ENCODE assay signal across 9 cellular contexts in the genomic region with DNA sequence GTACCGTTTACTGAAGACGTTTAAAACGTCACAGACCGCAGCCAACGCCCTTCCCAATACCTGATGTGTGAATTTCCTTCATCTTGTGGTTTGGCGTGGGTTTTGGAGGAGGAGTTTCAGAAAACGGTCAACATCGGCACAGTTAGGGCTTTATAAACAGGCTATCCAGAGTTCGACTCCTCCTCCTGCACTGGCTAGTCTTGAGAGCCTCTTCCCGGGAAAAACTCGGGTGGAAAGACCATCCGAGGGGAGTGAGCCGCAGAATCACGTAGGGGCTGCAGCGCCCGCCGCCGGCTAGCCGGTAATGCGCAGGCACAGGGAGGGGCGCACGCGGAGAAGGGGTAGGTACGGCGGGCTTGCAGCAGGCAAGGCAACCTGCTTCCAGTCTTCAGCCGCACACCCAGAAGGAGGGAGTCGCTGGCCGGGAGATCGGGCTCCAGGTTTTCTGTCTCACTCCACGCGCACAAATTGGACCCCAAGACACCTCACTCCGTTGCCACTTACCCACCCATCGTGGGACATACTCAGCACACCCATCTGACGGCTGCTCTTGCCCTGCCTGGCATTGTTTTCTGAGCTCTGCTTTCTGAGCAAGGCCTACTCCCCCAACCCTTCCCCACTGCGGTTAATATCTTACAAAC. TPM values are rescaled to one million over a fixed set of nuclear protein-coding genes. Genes with fewer than 3 reads are reported as not detected.
DNase-seq lines count a peak whose midpoint lies in the region; ATAC-seq and TF ChIP-seq lines count a peak whose summit lies in the region.
"Had no signal": no experiment of that assay in that cellular context is flagged by ENCODE, and none has a peak within 500 bp of the region (broad histone marks: within the 10 kb centered on the region; RNA-seq: fewer than 3 reads in every experiment).

No MANE protein-coding gene starts in this region.

- TF ChIP-seq POLR2A in gastrocnemius medialis (IDR thresholded peaks at IDR 0.05) (no peak), GM18505 (IDR thresholded peaks at IDR 0.05; ENCODE audit: borderline replicate concordance, extremely low read depth, insufficient read depth, insufficient read length) (no peak)

- ATAC-seq in GM23338: peak; percentile 99
- peak; percentile 63 to 67 for ATAC-seq in right cardiac atrium
- ATAC-seq in gastrocnemius medialis: peak; percentile 33 to 59
- no peak for ATAC-seq in GM18505 (IDR thresholded peaks at IDR 0.05; ENCODE audit: unreplicated experiment)

- H3K27ac ChIP-seq in GM23338 (ENCODE audit: low read depth): no peak overlapping the region
- H3K27ac ChIP-seq in right cardiac atrium (ENCODE audit: low read length): no peak overlapping the region
- peak overlapping the region; percentile 7 to 51 (median 30) for H3K27ac ChIP-seq in gastrocnemius medialis

- peak overlapping the region; percentile 77 for H3K4me2 ChIP-seq in GM23338

- 0 out of 2 replicates have a peak, but pooled peaks cover 3% of the 10 kb centered on the region for H4K20me1 ChIP-seq in GM23338 (replicated peaks; ENCODE audit: insufficient read depth)

- in situ Hi-C loops in gastrocnemius medialis (cut with MboI; ENCODE audit: low sequenced_read_pairs in 4 of 4) (no loop called here), G401 (cut with HindIII; ENCODE audit: low sequenced_read_pairs) (no loop called here)

- peaks cover 8% of the 10 kb centered on the region; the same call in 2 of the 3 replicates for H3K4me1 Mint-ChIP-seq in GM23338
- H3K4me1 Mint-ChIP-seq in activated T-helper 2 cell treated with anti-CD3 and anti-CD28 coated beads, Interferon-gamma antibody, Interleukin-2, Interleukin-4, amounts not matched to agents 10 μg/mL and 5 μg/mL and 100 μg/mL, durations not matched to agents 14 hours and 24 hours and 36 hours (ENCODE audit: low read depth): peaks cover 17% of the 10 kb centered on the region

- peak overlapping the region; percentile 91 for H2AFZ ChIP-seq in GM23338

- H3K4me3 ChIP-seq in GM23338 (peak overlapping the region; percentile 58), right cardiac atrium (ENCODE audit: low read length) (peak overlapping the region; percentile 66), gastrocnemius medialis (peak overlapping the region in 1 of 4 donors; percentile 1)

- H3K27me3 ChIP-seq in GM23338 (ENCODE audit: insufficient read depth) (no peaks in the 10 kb centered on the region), right cardiac atrium (ENCODE audit: control insufficient read depth, insufficient read depth) (no peaks in the 10 kb centered on the region), gastrocnemius medialis (no peaks in the 10 kb centered on the region)

- H3K4me1 ChIP-seq in GM23338 (ENCODE audit: insufficient read depth) (no peaks in the 10 kb centered on the region; the same call in 1 of the 2 replicates), right cardiac atrium (ENCODE audit: control insufficient read depth, insufficient read depth, low read length) (peaks cover 4% of the 10 kb centered on the region), gastrocnemius medialis (peaks cover 0 to 4% of the 10 kb centered on the region in 2 donors)

- WGBS in right cardiac atrium: 7% methylated on average over 35 of the region's 35 CpGs

- no peak overlapping the region for H3K27ac Mint-ChIP-seq in GM23338
- H3K27ac Mint-ChIP-seq in activated T-helper 2 cell treated with anti-CD3 and anti-CD28 coated beads, Interferon-gamma antibody, Interleukin-2, Interleukin-4, amounts not matched to agents 10 μg/mL and 5 μg/mL and 100 μg/mL, durations not matched to agents 14 hours and 24 hours and 36 hours: no peak overlapping the region

- intact Hi-C loops in activated T-helper 2 cell treated with anti-CD3 and anti-CD28 coated beads, Interferon-gamma antibody, Interleukin-2, Interleukin-4, amounts not matched to agents 10 μg/mL and 5 μg/mL and 100 μg/mL, durations not matched to agents 14 hours and 24 hours and 36 hours (cut with micrococcal nuclease): no loop called here
- intact Hi-C loops in right cardiac atrium (cut with DNase I): loop anchor here in 1 of 4 donors (10.0 kb wide), 1 partner anchor 84 kb away; no protein-coding TSS in a partner anchor
- intact Hi-C loops in gastrocnemius medialis (cut with DNase I; ENCODE audit: low total_unique reads): no loop called here

- no peaks in the 10 kb centered on the region for H3F3A ChIP-seq in GM23338 (replicated peaks; ENCODE audit: low read depth)

- H3K4me3 Mint-ChIP-seq in GM23338: peak overlapping the region; percentile 71
- H3K4me3 Mint-ChIP-seq in activated T-helper 2 cell treated with anti-CD3 and anti-CD28 coated beads, Interferon-gamma antibody, Interleukin-2, Interleukin-4, amounts not matched to agents 10 μg/mL and 5 μg/mL and 100 μg/mL, durations not matched to agents 14 hours and 24 hours and 36 hours (ENCODE audit: low read depth): peak overlapping the region; percentile 33

- H3K36me3 ChIP-seq in GM23338 (ENCODE audit: insufficient read depth) (no peaks in the 10 kb centered on the region), gastrocnemius medialis (peaks cover 0 to 11% of the 10 kb centered on the region in 2 donors)

- no peaks in the 10 kb centered on the region for H3K79me2 ChIP-seq in GM23338 (replicated peaks; ENCODE audit: insufficient read depth)

- H3K36me3 Mint-ChIP-seq in GM23338 (ENCODE audit: low read depth): peaks cover 4% of the 10 kb centered on the region; the same call in 2 of the 3 replicates
- H3K36me3 Mint-ChIP-seq in activated T-helper 2 cell treated with anti-CD3 and anti-CD28 coated beads, Interferon-gamma antibody, Interleukin-2, Interleukin-4, amounts not matched to agents 10 μg/mL and 5 μg/mL and 100 μg/mL, durations not matched to agents 14 hours and 24 hours and 36 hours (ENCODE audit: low read depth): peaks cover 21% of the 10 kb centered on the region

- TF ChIP-seq CTCF in GM23338 (conservative IDR thresholded peaks at IDR 0.05; ENCODE audit: low read depth in 2 of 2): peak; percentile 19 to 44; a peak in 3 of 4 replicates
- no peak for TF ChIP-seq CTCF in gastrocnemius medialis (IDR thresholded peaks at IDR 0.05 in 4 of 5, conservative IDR thresholded peaks at IDR 0.05 in 1 of 5)

- no peaks in the 10 kb centered on the region for H3K9me2 ChIP-seq in GM23338 (ENCODE audit: insufficient read depth)

- peak; percentile 72 for DNase-seq in GM23338 (ENCODE audit: low spot score)
- peak; percentile 30 for DNase-seq in activated T-helper 2 cell treated with anti-CD3 and anti-CD28 coated beads, Interferon-gamma antibody, Interleukin-2, Interleukin-4, amounts not matched to agents 10 μg/mL and 5 μg/mL and 100 μg/mL, durations not matched to agents 14 hours and 24 hours and 36 hours (ENCODE audit: low spot score)
- DNase-seq in right cardiac atrium: peak; percentile 21 to 56 (median 51)
- DNase-seq in gastrocnemius medialis: peak in 1 of 2 donors; percentile 27
- no peak for DNase-seq in NCI-H1105 treated with DMSO at 0.1 percent for 48 hours (lab: John Stamatoyannopoulos, UW)
- DNase-seq in G401 (ENCODE audit: low spot score): no peak
- DNase-seq in cerebellum (ENCODE audit: low spot score): no peak
- DNase-seq: foreskin melanocyte had no signal

- H3K9me3 Mint-ChIP-seq in GM23338: peaks cover 8% of the 10 kb centered on the region; the same call in 2 of the 3 replicates
- H3K9me3 Mint-ChIP-seq in activated T-helper 2 cell treated with anti-CD3 and anti-CD28 coated beads, Interferon-gamma antibody, Interleukin-2, Interleukin-4, amounts not matched to agents 10 μg/mL and 5 μg/mL and 100 μg/mL, durations not matched to agents 14 hours and 24 hours and 36 hours: peaks cover 17% of the 10 kb centered on the region

- no peaks in the 10 kb centered on the region for H3K27me3 Mint-ChIP-seq in GM23338 (ENCODE audit: insufficient read depth, low read depth, poor library complexity)
- peaks cover 4% of the 10 kb centered on the region for H3K27me3 Mint-ChIP-seq in activated T-helper 2 cell treated with anti-CD3 and anti-CD28 coated beads, Interferon-gamma antibody, Interleukin-2, Interleukin-4, amounts not matched to agents 10 μg/mL and 5 μg/mL and 100 μg/mL, durations not matched to agents 14 hours and 24 hours and 36 hours (ENCODE audit: low read depth)

- H3K9me3 ChIP-seq in right cardiac atrium (ENCODE audit: control insufficient read depth, low read length) (no peaks in the 10 kb centered on the region), gastrocnemius medialis (no peaks in the 10 kb centered on the region)

TF ChIP-seq in GM23338, 12 proteins besides CTCF, POLR2A, EP300 and RAD21 (continues in another document):
- TF ChIP-seq EZH2phosphoT487 (IDR thresholded peaks at IDR 0.05; ENCODE audit: unreplicated experiment): no peak
- TF ChIP-seq CREB1 (CRISPR knock-in tag; IDR thresholded peaks at IDR 0.05; ENCODE audit: low read depth): no peak
- TF ChIP-seq ZNF114 (CRISPR knock-in tag; IDR thresholded peaks at IDR 0.05): no peak

RNA-seq across cellular contexts. Expression of a gene that starts 25.4 kb away (rescaled TPM):
- 39.1 and 42.8 TPM in 2 replicates for total RNA-seq in GM23338 (2014; rRNA removed; shearing (Covaris generic))
- polyA plus RNA-seq in GM23338 (2016; fragmentation: Nextera tagmentation; extraction: Ambion mirVana) (9.9 and 11.1 TPM in 2 replicates), right cardiac atrium (26.2 TPM)
- total RNA-seq in activated T-helper 2 cell treated with anti-CD3 and anti-CD28 coated beads, Interferon-gamma antibody, Interleukin-2, Interleukin-4, amounts not matched to agents 10 μg/mL and 5 μg/mL and 100 μg/mL, durations not matched to agents 14 hours and 24 hours and 36 hours: 11.2 and 11.9 TPM in 2 replicates
- total RNA-seq in right cardiac atrium (10 to 100 TPM; 11.2 to 26.5 (median 15.4) TPM), gastrocnemius medialis (100 to 1,000 TPM in 2 of 4 donors, 10 to 100 TPM in 2; 93.3 to 176 (median 99.8) TPM), cerebellum (16.8 TPM)
- total RNA-seq in G401 (2014; rRNA removed; shearing (Covaris generic)): 11.3 and 18.7 TPM in 2 replicates

RNA-seq across cellular contexts. Expression of a gene that starts 33.0 kb away (rescaled TPM):
- 3.1 and 3.4 TPM in 2 replicates for total RNA-seq in GM23338 (2014; rRNA removed; shearing (Covaris generic))
- 6.0 and 9.0 TPM in 2 replicates for polyA plus RNA-seq in GM23338 (2016; fragmentation: Nextera tagmentation; extraction: Ambion mirVana)
- total RNA-seq in activated T-helper 2 cell treated with anti-CD3 and anti-CD28 coated beads, Interferon-gamma antibody, Interleukin-2, Interleukin-4, amounts not matched to agents 10 μg/mL and 5 μg/mL and 100 μg/mL, durations not matched to agents 14 hours and 24 hours and 36 hours: 0.09 TPM in 1 of 2 replicates, not detected in the other
- 1 to 10 TPM; 2.2 to 3.3 (median 2.4) TPM for total RNA-seq in right cardiac atrium
- polyA plus RNA-seq in right cardiac atrium: 1.9 TPM
- total RNA-seq in gastrocnemius medialis: 1 to 10 TPM in 1 of 4 donors, under 1 TPM in 1, not detected in 2; 0.80 to 1.2 TPM
- not detected in 2 replicates for total RNA-seq in G401 (2014; rRNA removed; shearing (Covaris generic))
- 7.9 TPM for total RNA-seq in cerebellum

Comparison
In these comparisons a context has a peak if more than half of its experiments do, and no peak if none do; other contexts are left out.
1. DNase-seq: peak in GM23338 (single experiment), activated T-helper 2 cell treated with anti-CD3 and anti-CD28 coated beads, Interferon-gamma antibody, Interleukin-2, Interleukin-4, amounts not matched to agents 10 μg/mL and 5 μg/mL and 100 μg/mL, durations not matched to agents 14 hours and 24 hours and 36 hours (single experiment) and right cardiac atrium (3 of 3); none in NCI-H1105 treated with DMSO at 0.1 percent for 48 hours (single experiment), G401 (single experiment) and cerebellum (single experiment).
2. H3K27ac ChIP-seq: peak in gastrocnemius medialis (4 of 4); none in GM23338 (single experiment) and right cardiac atrium (single experiment).
3. CTCF ChIP-seq: peak in GM23338 (2 of 2); none in gastrocnemius medialis (0 of 5).